In the genomic region with DNA sequence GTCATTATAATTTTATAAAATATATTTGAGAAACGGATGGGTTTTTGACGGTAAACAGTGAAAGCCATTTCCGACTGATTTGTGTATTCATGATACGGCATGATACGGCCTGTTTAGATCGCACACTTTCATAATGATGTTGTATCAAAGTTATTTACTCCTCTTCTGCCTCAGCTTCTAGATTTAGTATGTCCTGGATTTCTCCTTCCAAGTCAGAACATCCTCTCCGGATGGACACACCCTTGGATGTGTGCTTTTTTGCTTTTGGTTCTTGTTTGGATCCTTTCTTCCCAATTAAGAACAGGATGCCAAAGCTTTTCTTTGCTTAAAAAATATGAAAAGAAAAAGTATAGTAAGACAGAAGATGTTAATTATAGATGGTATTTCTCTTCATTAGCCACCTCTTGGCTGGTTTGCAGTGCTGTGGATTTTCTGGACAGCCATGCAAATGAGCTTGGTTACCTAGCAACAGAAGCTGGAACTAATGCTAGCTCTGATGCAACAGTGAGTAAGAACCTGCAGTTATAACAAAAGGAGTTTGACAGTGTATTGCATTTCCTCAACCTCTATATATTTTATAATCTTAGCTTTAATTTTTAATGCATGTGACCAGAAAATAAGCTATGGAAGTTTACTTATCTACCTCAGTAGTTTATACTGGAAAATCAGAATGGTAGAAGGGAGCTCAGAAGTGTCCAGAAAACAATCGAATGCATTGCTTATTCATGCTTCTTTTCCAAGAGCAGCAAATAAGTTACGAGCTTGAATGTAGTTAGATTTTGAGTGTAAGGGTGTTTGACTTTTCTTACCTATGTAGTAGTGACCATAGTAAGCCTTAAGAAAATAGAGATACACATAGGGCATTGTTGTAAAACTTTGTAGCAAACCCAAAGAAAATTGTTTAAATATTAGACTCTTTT, we compare ENCODE assay signal across 8 cellular contexts. TPM values are rescaled to one million over a fixed set of nuclear protein-coding genes. Genes with fewer than 3 reads are reported as not detected.
A peak's percentile ranks its signal among the peaks of the same experiment; 100 is the strongest.
DNase-seq lines count a peak whose midpoint lies in the region; ATAC-seq and TF ChIP-seq lines count a peak whose summit lies in the region.

No MANE protein-coding gene starts in this region.

- H3K27ac Mint-ChIP-seq in activated CD4-positive, alpha-beta T cell treated with anti-CD3 and anti-CD28 coated beads for 36 hours, result peak overlapping the region; percentile 33
- no peak overlapping the region for H3K27ac Mint-ChIP-seq in T-helper 2 cell treated with Interferon-gamma antibody and Interleukin-4, amounts not matched to agents 5 μg/mL and 100 μg/mL, for 36 hours

- CTCF ChIA-PET in activated CD4-positive, alpha-beta T cell treated with anti-CD3 and anti-CD28 coated beads for 36 hours (lab: Charles Lee), result interaction anchor here (0.9 to 1.9 kb wide), 3 partner anchors 10 to 18 kb away, joined by 3 to 8 read pairs (median 4); no protein-coding TSS in a partner anchor

- H3K27me3 ChIP-seq in HL-60 (ENCODE audit: insufficient read depth, poor library complexity, severe bottlenecking) (no peaks in the 10 kb centered on the region), kidney epithelial cell (ENCODE audit: control insufficient read depth, insufficient read depth, low read length) (no peaks in the 10 kb centered on the region)

- POLR2A ChIA-PET in activated CD4-positive, alpha-beta T cell treated with anti-CD3 and anti-CD28 coated beads for 36 hours (lab: Charles Lee), result no interaction called here

- H3K36me3 Mint-ChIP-seq in activated CD4-positive, alpha-beta T cell treated with anti-CD3 and anti-CD28 coated beads for 36 hours (ENCODE audit: low read depth), result peaks cover 52% of the 10 kb centered on the region
- H3K36me3 Mint-ChIP-seq in T-helper 2 cell treated with Interferon-gamma antibody and Interleukin-4, amounts not matched to agents 5 μg/mL and 100 μg/mL, for 36 hours (ENCODE audit: low read depth), result peaks cover 65% of the 10 kb centered on the region

- no peak overlapping the region for H3K4me3 Mint-ChIP-seq in activated CD4-positive, alpha-beta T cell treated with anti-CD3 and anti-CD28 coated beads for 36 hours
- H3K4me3 Mint-ChIP-seq in T-helper 2 cell treated with Interferon-gamma antibody and Interleukin-4, amounts not matched to agents 5 μg/mL and 100 μg/mL, for 36 hours, result no peak overlapping the region

- DNase-seq in activated CD4-positive, alpha-beta T cell treated with anti-CD3 and anti-CD28 coated beads for 36 hours, result peak; percentile 41
- no peak for DNase-seq in activated CD4-positive, alpha-beta T cell treated with anti-CD3 and anti-CD28 coated beads, Interleukin-2, amount 50 U/mL, for 4 hours
- DNase-seq in HL-60 (ENCODE audit: low read depth in 1 of 2, low spot score in 1 of 2) (peak; percentile 16 to 41), amygdala (lab: John Stamatoyannopoulos, UW) (peak in 29 of 56 donors; percentile 1 to 62 (median 25)), kidney epithelial cell (ENCODE audit: low read depth) (peak; percentile 59), T-helper 9 cell (no peak)
- no peak for DNase-seq in T-helper 2 cell treated with Interferon-gamma antibody and Interleukin-4, amounts not matched to agents 5 μg/mL and 100 μg/mL, for 36 hours (ENCODE audit: low spot score)

- no peak overlapping the region for H3K4me3 ChIP-seq in HL-60 (replicated peaks; ENCODE audit: insufficient read depth, low read length)
- no peak overlapping the region for H3K4me3 ChIP-seq in kidney epithelial cell (ENCODE audit: low read depth, low read length)

- intact Hi-C loops in activated CD4-positive, alpha-beta T cell treated with anti-CD3 and anti-CD28 coated beads for 36 hours (cut with DNase I, micrococcal nuclease), result no loop called here

- no peaks in the 10 kb centered on the region for H3K36me3 ChIP-seq in kidney epithelial cell (ENCODE audit: control insufficient read depth, insufficient read depth, low read length)

- no peak overlapping the region for H3K27ac ChIP-seq in HL-60 (replicated peaks)

- H3K4me1 Mint-ChIP-seq in activated CD4-positive, alpha-beta T cell treated with anti-CD3 and anti-CD28 coated beads for 36 hours, result peaks cover 44% of the 10 kb centered on the region
- peaks cover 21% of the 10 kb centered on the region for H3K4me1 Mint-ChIP-seq in T-helper 2 cell treated with Interferon-gamma antibody and Interleukin-4, amounts not matched to agents 5 μg/mL and 100 μg/mL, for 36 hours (ENCODE audit: low read depth)

- peak; percentile 86 for ATAC-seq in activated CD4-positive, alpha-beta T cell treated with anti-CD3 and anti-CD28 coated beads for 36 hours
- no peak for ATAC-seq in HG03432 (IDR thresholded peaks at IDR 0.05; ENCODE audit: unreplicated experiment)

- H3K27me3 Mint-ChIP-seq in activated CD4-positive, alpha-beta T cell treated with anti-CD3 and anti-CD28 coated beads for 36 hours, result no peaks in the 10 kb centered on the region
- H3K27me3 Mint-ChIP-seq in T-helper 2 cell treated with Interferon-gamma antibody and Interleukin-4, amounts not matched to agents 5 μg/mL and 100 μg/mL, for 36 hours (ENCODE audit: low read depth), result no peaks in the 10 kb centered on the region

- TF ChIP-seq CTCF in HL-60 (IDR thresholded peaks at IDR 0.05; ENCODE audit: insufficient read depth, low read length) (no peak), kidney epithelial cell (IDR thresholded peaks at IDR 0.05; ENCODE audit: insufficient read depth, low read length, poor library complexity, severe bottlenecking) (no peak)

- peaks cover 6% of the 10 kb centered on the region for H3K9me3 Mint-ChIP-seq in activated CD4-positive, alpha-beta T cell treated with anti-CD3 and anti-CD28 coated beads for 36 hours (ENCODE audit: low read depth)
- peaks cover 21% of the 10 kb centered on the region for H3K9me3 Mint-ChIP-seq in T-helper 2 cell treated with Interferon-gamma antibody and Interleukin-4, amounts not matched to agents 5 μg/mL and 100 μg/mL, for 36 hours

RNA-seq across cellular contexts. Expression of a gene that starts 27.9 kb away (rescaled TPM):
- total RNA-seq in activated CD4-positive, alpha-beta T cell treated with anti-CD3 and anti-CD28 coated beads for 36 hours, result 10 to 100 TPM; 35.0 to 44.3 TPM
- total RNA-seq in kidney epithelial cell, result 24.5 and 26.6 TPM in 2 replicates

RNA-seq across cellular contexts. Expression of a gene that starts 42.7 kb away (rescaled TPM):
- 1 to 10 TPM; 1.1 to 1.6 TPM for total RNA-seq in activated CD4-positive, alpha-beta T cell treated with anti-CD3 and anti-CD28 coated beads for 36 hours
- total RNA-seq in kidney epithelial cell, result 0.14 and 1.5 TPM in 2 replicates

Comparison
In these comparisons a context has a peak if more than half of its experiments do, and no peak if none do; other contexts are left out.
1. DNase-seq: peak in activated CD4-positive, alpha-beta T cell treated with anti-CD3 and anti-CD28 coated beads for 36 hours (single experiment), HL-60 (2 of 2), amygdala (29 of 56) and kidney epithelial cell (single experiment); none in activated CD4-positive, alpha-beta T cell treated with anti-CD3 and anti-CD28 coated beads, Interleukin-2, amount 50 U/mL, for 4 hours (0 of 2), T-helper 2 cell treated with Interferon-gamma antibody and Interleukin-4, amounts not matched to agents 5 μg/mL and 100 μg/mL, for 36 hours (single experiment) and T-helper 9 cell (single experiment).